ENCODE assay signal across 1 cellular context in the genomic region with DNA sequence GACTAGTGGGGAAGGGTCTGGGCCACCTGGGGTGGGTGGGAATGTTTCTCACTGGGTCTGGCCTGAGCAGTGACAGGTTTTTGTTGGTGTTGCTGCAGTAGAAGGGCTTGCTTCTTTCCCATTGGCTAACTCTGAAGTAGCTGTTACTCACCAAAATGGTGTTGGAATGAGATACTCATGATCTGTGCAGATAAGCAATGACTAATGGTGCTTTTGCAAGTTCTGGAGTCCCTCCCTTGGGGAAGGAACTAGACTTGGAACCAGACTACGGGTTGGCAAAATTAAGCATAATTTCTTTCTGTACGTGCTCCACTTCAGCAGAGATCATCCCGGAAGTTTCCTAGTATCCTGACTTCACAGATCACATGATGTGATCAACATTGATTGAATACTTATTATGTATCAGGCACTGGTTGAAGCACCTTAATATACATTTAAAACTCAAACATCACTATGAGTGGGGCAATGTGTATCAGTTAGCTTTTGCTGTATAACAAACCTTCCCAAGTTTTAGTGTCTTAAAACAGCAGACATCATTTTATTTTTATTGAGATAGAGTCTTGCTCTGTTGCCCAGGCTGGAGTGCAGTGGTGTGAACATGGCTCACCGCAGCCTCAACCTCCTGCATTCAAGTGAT.
TF ChIP-seq lines count a peak whose summit lies in the region.

No MANE protein-coding gene starts in this region.

TF ChIP-seq in IMR-90, 13 proteins besides CTCF, POLR2A, EP300 and RAD21:
- TF ChIP-seq SMC3 (IDR thresholded peaks at IDR 0.05; ENCODE audit: low read depth, low read length), result no peak
- TF ChIP-seq RCOR1 (IDR thresholded peaks at IDR 0.05; ENCODE audit: insufficient replicate concordance, low read length), result no peak
- TF ChIP-seq NFE2L2 (IDR thresholded peaks at IDR 0.05; ENCODE audit: low read depth, low read length), result no peak
- TF ChIP-seq, protein P1, sequence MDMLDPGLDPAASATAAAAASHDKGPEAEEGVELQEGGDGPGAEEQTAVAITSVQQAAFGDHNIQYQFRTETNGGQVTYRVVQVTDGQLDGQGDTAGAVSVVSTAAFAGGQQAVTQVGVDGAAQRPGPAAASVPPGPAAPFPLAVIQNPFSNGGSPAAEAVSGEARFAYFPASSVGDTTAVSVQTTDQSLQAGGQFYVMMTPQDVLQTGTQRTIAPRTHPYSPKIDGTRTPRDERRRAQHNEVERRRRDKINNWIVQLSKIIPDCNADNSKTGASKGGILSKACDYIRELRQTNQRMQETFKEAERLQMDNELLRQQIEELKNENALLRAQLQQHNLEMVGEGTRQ (IDR thresholded peaks at IDR 0.05; ENCODE audit: low read depth, low read length), result no peak
- TF ChIP-seq MAZ (IDR thresholded peaks at IDR 0.05; ENCODE audit: borderline replicate concordance, low read depth, low read length), result no peak
- no peak for TF ChIP-seq BHLHE40 (IDR thresholded peaks at IDR 0.05; ENCODE audit: low read depth, low read length)
- TF ChIP-seq, protein P2, sequence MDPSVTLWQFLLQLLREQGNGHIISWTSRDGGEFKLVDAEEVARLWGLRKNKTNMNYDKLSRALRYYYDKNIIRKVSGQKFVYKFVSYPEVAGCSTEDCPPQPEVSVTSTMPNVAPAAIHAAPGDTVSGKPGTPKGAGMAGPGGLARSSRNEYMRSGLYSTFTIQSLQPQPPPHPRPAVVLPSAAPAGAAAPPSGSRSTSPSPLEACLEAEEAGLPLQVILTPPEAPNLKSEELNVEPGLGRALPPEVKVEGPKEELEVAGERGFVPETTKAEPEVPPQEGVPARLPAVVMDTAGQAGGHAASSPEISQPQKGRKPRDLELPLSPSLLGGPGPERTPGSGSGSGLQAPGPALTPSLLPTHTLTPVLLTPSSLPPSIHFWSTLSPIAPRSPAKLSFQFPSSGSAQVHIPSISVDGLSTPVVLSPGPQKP (IDR thresholded peaks at IDR 0.05; ENCODE audit: borderline replicate concordance, low read depth, low read length), result no peak
- TF ChIP-seq MXI1 (IDR thresholded peaks at IDR 0.05; ENCODE audit: borderline replicate concordance, low read depth, low read length), result no peak
- no peak for TF ChIP-seq MAFK (IDR thresholded peaks at IDR 0.05; ENCODE audit: low read depth, low read length)
- TF ChIP-seq FOS (IDR thresholded peaks at IDR 0.05; ENCODE audit: low read depth, low read length), result no peak
- TF ChIP-seq RFX5 (IDR thresholded peaks at IDR 0.05; ENCODE audit: low read depth, low read length), result no peak
- no peak for TF ChIP-seq CHD1 (IDR thresholded peaks at IDR 0.05; ENCODE audit: low read depth, low read length)
- TF ChIP-seq CEBPB (IDR thresholded peaks at IDR 0.05; ENCODE audit: low read depth, low read length), result no peak
